1 cellular context compared by ENCODE assay signal in the genomic region with DNA sequence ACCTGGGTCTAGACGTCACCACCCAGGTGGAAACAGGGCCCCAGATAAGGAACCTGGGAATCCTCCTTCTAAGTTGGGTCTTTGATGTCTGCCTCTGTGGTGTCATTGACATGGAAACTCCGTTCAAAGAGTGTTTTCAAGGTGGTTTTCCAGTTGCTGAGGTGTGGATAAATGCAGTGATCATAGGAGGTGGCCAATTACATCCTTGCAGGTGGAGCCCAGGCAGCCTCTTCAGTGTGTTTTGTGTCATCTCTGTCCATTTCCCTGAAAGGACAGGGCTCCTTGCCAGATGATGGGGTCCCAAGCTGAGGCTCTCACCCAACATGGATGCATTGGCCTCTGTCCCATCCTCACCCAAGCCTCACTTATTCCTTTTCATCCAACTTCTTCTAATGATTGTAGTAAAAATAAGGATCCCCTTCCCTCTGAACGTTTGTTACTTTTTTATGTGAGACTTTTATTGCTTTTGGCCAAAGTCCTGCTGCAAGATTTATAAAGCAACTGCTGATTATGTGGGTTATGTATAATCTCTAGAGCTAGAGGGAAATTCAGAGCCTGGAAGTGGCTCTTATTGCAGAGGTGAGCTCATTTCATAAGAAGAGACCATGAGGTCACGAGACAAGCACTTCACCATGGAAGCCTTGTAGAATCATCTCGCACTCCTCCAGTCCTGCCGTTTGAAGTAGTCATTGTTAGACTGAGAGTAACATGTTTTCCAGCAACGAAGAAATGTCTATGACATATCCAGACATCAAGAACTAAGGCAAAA.
TF ChIP-seq lines count a peak whose summit lies in the region.

No MANE protein-coding gene starts in this region.

TF ChIP-seq in HEK293, 187 proteins besides CTCF, POLR2A, EP300 and RAD21 (continued from another document):
- no peak for TF ChIP-seq ZNF654 (tag by site-specific recombination; IDR thresholded peaks at IDR 0.05; ENCODE audit: low read depth)
- TF ChIP-seq, protein P1, sequence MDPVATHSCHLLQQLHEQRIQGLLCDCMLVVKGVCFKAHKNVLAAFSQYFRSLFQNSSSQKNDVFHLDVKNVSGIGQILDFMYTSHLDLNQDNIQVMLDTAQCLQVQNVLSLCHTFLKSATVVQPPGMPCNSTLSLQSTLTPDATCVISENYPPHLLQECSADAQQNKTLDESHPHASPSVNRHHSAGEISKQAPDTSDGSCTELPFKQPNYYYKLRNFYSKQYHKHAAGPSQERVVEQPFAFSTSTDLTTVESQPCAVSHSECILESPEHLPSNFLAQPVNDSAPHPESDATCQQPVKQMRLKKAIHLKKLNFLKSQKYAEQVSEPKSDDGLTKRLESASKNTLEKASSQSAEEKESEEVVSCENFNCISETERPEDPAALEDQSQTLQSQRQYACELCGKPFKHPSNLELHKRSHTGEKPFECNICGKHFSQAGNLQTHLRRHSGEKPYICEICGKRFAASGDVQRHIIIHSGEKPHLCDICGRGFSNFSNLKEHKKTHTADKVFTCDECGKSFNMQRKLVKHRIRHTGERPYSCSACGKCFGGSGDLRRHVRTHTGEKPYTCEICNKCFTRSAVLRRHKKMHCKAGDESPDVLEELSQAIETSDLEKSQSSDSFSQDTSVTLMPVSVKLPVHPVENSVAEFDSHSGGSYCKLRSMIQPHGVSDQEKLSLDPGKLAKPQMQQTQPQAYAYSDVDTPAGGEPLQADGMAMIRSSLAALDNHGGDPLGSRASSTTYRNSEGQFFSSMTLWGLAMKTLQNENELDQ (tag by site-specific recombination; IDR thresholded peaks at IDR 0.05; ENCODE audit: low read depth), result no peak
- no peak for TF ChIP-seq ZEB2 (tag by site-specific recombination; IDR thresholded peaks at IDR 0.05)
